ENCODE assay signal across 24 cellular contexts in the genomic region with DNA sequence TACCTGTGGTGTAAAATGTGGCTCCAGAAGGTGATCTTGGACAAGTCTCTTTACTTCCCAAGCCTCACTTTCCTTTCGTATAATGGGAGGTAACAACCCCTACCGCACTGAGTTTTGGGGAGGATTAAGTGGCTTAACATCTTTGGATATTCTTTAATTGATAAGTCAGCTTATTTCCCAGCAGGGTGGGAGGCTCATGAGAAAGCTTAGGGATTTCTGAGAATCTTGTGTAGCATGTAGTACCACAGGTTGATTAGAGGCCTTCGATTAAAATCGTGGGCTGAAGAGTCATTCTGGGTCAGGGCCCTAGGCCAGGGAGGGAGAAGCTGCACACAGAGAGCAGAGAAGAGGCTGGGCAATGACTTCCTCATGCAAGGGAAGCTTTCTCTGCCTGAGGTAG. TPM values are rescaled to one million over a fixed set of nuclear protein-coding genes. Genes with fewer than 3 reads are reported as not detected.
A peak's percentile ranks its signal among the peaks of the same experiment; 100 is the strongest.
DNase-seq lines count a peak whose midpoint lies in the region; ATAC-seq, FAIRE-seq and TF ChIP-seq lines count a peak whose summit lies in the region.
"Had no signal": no experiment of that assay in that cellular context is flagged by ENCODE, and none has a peak within 500 bp of the region (broad histone marks: within the 10 kb centered on the region; RNA-seq: fewer than 3 reads in every experiment).

No MANE protein-coding gene starts in this region.

- H3K4me1 ChIP-seq in HepG2 (ENCODE audit: insufficient read depth, low read length) (peaks cover 9% of the 10 kb centered on the region), right lobe of liver (no peaks in the 10 kb centered on the region), Karpas-422 (ENCODE audit: low read length) (no peaks in the 10 kb centered on the region), ovary (ENCODE audit: insufficient read depth) (no peaks in the 10 kb centered on the region)

- H3K79me2 ChIP-seq in HepG2 (ENCODE audit: insufficient read depth, low read length) (no peaks in the 10 kb centered on the region), Karpas-422 (ENCODE audit: low read length) (no peaks in the 10 kb centered on the region)

- H3K4me3 ChIP-seq in HepG2 (replicated peaks in 1 of 3; ENCODE audit: insufficient read depth in 1 of 3, low read depth in 2 of 3, low read length in 3 of 3) (no peak overlapping the region), right lobe of liver (no peak overlapping the region), coronary artery (no peak overlapping the region), Karpas-422 (ENCODE audit: low read length) (no peak overlapping the region), ovary (no peak overlapping the region)
- H3K4me3 ChIP-seq: BLaER1 treated with 17β-estradiol and CSF1 and Interleukin-3, amounts not matched to agents 10 nM and 100 nM; PC-9 had no signal

- POLR2A ChIA-PET in HepG2 (lab: Yijun Ruan, JAX), result no interaction called here

- no peak for TF ChIP-seq POLR2A in HepG2 (IDR thresholded peaks at IDR 0.05; ENCODE audit: insufficient read depth in 1 of 2, low read depth in 2 of 2, low read length in 2 of 2)
- TF ChIP-seq POLR2A in right lobe of liver (IDR thresholded peaks at IDR 0.05), result no peak
- no peak for TF ChIP-seq POLR2A in ovary (IDR thresholded peaks at IDR 0.05)

- H3K36me3 ChIP-seq in HepG2 (replicated peaks in 1 of 2; ENCODE audit: control insufficient read depth in 1 of 2, insufficient read depth in 2 of 2, low read length in 2 of 2), result no peaks in the 10 kb centered on the region
- H3K36me3 ChIP-seq in right lobe of liver, result no peaks in the 10 kb centered on the region
- H3K36me3 ChIP-seq in Karpas-422 (ENCODE audit: insufficient read depth, low read length), result no peaks in the 10 kb centered on the region
- H3K36me3 ChIP-seq in ovary, result no peaks in the 10 kb centered on the region
- H3K36me3 ChIP-seq: BLaER1 treated with 17β-estradiol and CSF1 and Interleukin-3, amounts not matched to agents 10 nM and 100 nM had no signal

- FAIRE-seq in HepG2 (lab: Jason Lieb, UNC), result no peak
- FAIRE-seq: GM12891 had no signal

- H3K4me2 ChIP-seq in HepG2 (ENCODE audit: low read depth, low read length), result no peak overlapping the region
- no peak overlapping the region for H3K4me2 ChIP-seq in Karpas-422 (ENCODE audit: low read depth, low read length, poor library complexity, severe bottlenecking)
- H3K4me2 ChIP-seq: BLaER1 treated with 17β-estradiol and CSF1 and Interleukin-3, amounts not matched to agents 10 nM and 100 nM; PC-9 had no signal

- intact Hi-C loops in HepG2 (cut with micrococcal nuclease; ENCODE audit: unreplicated experiment), result no loop called here
- intact Hi-C loops in right lobe of liver (cut with DNase I), result no loop called here
- intact Hi-C loops in ovary (cut with DNase I), result loop anchor here in 2 of 4 donors (5.0 to 10.0 kb wide), 2 partner anchors 124 to 1413 kb away; no protein-coding TSS in a partner anchor

- WGBS in HepG2 (ENCODE audit: low lambda C conversion rate), result 53% methylated on average over 4 of the region's 4 CpGs
- WGBS in right lobe of liver (ENCODE audit: insufficient coverage, low coverage, low lambda C conversion rate, missing lambda C conversion rate), result 77% methylated on average over 4 of the region's 4 CpGs
- 88 to 92% (median 89%) methylated on average over 4 of the region's 4 CpGs for WGBS in ovary, 3 donors

- ATAC-seq in HepG2 (no peak), right lobe of liver (no peak), HG02588 (IDR thresholded peaks at IDR 0.05; ENCODE audit: unreplicated experiment) (no peak), GM21447 (IDR thresholded peaks at IDR 0.05; ENCODE audit: unreplicated experiment) (no peak)
- ATAC-seq: CD8-positive, alpha-beta T cell had no signal

- DNase-seq in HepG2 (ENCODE audit: low spot score), result no peak
- DNase-seq in right lobe of liver, result no peak
- DNase-seq in NOMO-1 treated with dmso at 0.1 percent for 144 hours (lab: John Stamatoyannopoulos, UW; ENCODE audit: unreplicated experiment), result peak; percentile 32
- DNase-seq in coronary artery (ENCODE audit: low spot score), result peak; percentile 52
- DNase-seq in Karpas-422, result no peak
- no peak for DNase-seq in ovary
- DNase-seq: ACHN; CD8-positive, alpha-beta T cell; KBM-7; NCI-H1048; NCI-H1417 treated with DMSO at 0.1 percent for 48 hours; NCI-H187; NCI-H69; NK-92 treated with Interleukin-12 subunit alpha and Interleukin-12 subunit beta, amount 100 ng/mL, for 24 hours; PC-9; RPMI8226; SHP77 had no signal

- H3K9me2 ChIP-seq in Karpas-422 (replicated peaks; ENCODE audit: insufficient read depth, low read length), result no peaks in the 10 kb centered on the region

- H3K27ac ChIP-seq in HepG2 (ENCODE audit: extremely low read length, insufficient read depth, low read length), result no peak overlapping the region
- no peak overlapping the region for H3K27ac ChIP-seq in right lobe of liver
- H3K27ac ChIP-seq in coronary artery, result no peak overlapping the region
- H3K27ac ChIP-seq in Karpas-422 (ENCODE audit: low read length), result no peak overlapping the region
- H3K27ac ChIP-seq in ovary, result no peak overlapping the region
- H3K27ac ChIP-seq: 22Rv1; BLaER1 treated with 17β-estradiol and CSF1 and Interleukin-3, amounts not matched to agents 10 nM and 100 nM; PC-9 had no signal

- in situ Hi-C loops in HepG2 (cut with HindIII; ENCODE audit: extremely low pct_ligation_motif_present, low pct_unique_long_range_greater_than_20kb), result no loop called here

- H3K9me3 ChIP-seq in HepG2 (ENCODE audit: low read length) (no peaks in the 10 kb centered on the region), right lobe of liver (no peaks in the 10 kb centered on the region), Karpas-422 (ENCODE audit: low read length) (no peaks in the 10 kb centered on the region), ovary (no peaks in the 10 kb centered on the region)

- no peaks in the 10 kb centered on the region for H3K27me3 ChIP-seq in HepG2 (ENCODE audit: control insufficient read depth in 1 of 2, insufficient read depth in 2 of 2, low read length in 2 of 2)
- H3K27me3 ChIP-seq in right lobe of liver, result no peaks in the 10 kb centered on the region
- H3K27me3 ChIP-seq in Karpas-422 (ENCODE audit: low read length), result no peaks in the 10 kb centered on the region
- no peaks in the 10 kb centered on the region for H3K27me3 ChIP-seq in ovary

- no TSS peak for BruUV-seq in HepG2 (replicated peaks; lab: Mats Ljungman, UMichigan)

- TF ChIP-seq CTCF in HepG2 (CRISPR knock-in tag; IDR thresholded peaks at IDR 0.05), result no peak
- TF ChIP-seq CTCF in right lobe of liver (IDR thresholded peaks at IDR 0.05), result no peak
- TF ChIP-seq CTCF in coronary artery (IDR thresholded peaks at IDR 0.05), result no peak
- TF ChIP-seq CTCF in ovary (IDR thresholded peaks at IDR 0.05), result no peak

- no peak overlapping the region for H2AFZ ChIP-seq in HepG2 (ENCODE audit: low read length)
- H2AFZ ChIP-seq in Karpas-422 (ENCODE audit: low read length), result no peak overlapping the region
- H2AFZ ChIP-seq: PC-9 had no signal

- no peak overlapping the region for H3K9ac ChIP-seq in HepG2 (ENCODE audit: insufficient read depth, low read depth, low read length)
- no peak overlapping the region for H3K9ac ChIP-seq in Karpas-422 (ENCODE audit: low read length)
- H3K9ac ChIP-seq: BLaER1 treated with 17β-estradiol and CSF1 and Interleukin-3, amounts not matched to agents 10 nM and 100 nM had no signal

- TF ChIP-seq RAD21 in HepG2 (CRISPR knock-in tag; IDR thresholded peaks at IDR 0.05), result no peak

- TF ChIP-seq EP300 in HepG2 (IDR thresholded peaks at IDR 0.05; ENCODE audit: low read depth in 2 of 2, low read length in 2 of 2) (no peak), HepG2 (CRISPR knock-in tag; IDR thresholded peaks at IDR 0.05; ENCODE audit: borderline replicate concordance) (no peak), ovary (IDR thresholded peaks at IDR 0.05) (no peak)

- CTCF ChIA-PET in HepG2 (lab: Yijun Ruan, JAX; ENCODE audit: low intra/inter-chr PET ratio, low total read pairs), result no interaction called here

- H4K20me1 ChIP-seq in HepG2 (ENCODE audit: insufficient read depth, low read length) (no peaks in the 10 kb centered on the region), Karpas-422 (ENCODE audit: insufficient read depth, low read depth, low read length) (no peaks in the 10 kb centered on the region)
- H4K20me1 ChIP-seq: BLaER1 treated with 17β-estradiol and CSF1 and Interleukin-3, amounts not matched to agents 10 nM and 100 nM had no signal

TF ChIP-seq in HepG2, 621 proteins besides CTCF, POLR2A, EP300 and RAD21:
- no peak for TF ChIP-seq FLYWCH1 (CRISPR knock-in tag; IDR thresholded peaks at IDR 0.05)
- peak; percentile 20 to 33; a peak in 1 of 4 replicates for TF ChIP-seq MAFK (conservative IDR thresholded peaks at IDR 0.05 in 1 of 2, IDR thresholded peaks at IDR 0.05 in 1 of 2; ENCODE audit: low read length in 2 of 2)

RNA-seq across cellular contexts. Expression of a gene that starts 1.4 kb away (rescaled TPM):
- total RNA-seq in HepG2 (2016; rRNA removed; fragmentation: Illumina TruSeq; extraction: Trizol) (6.1 TPM in 2 replicates), right lobe of liver (1 to 10 TPM; 1.3 to 3.6 (median 2.6) TPM), ovary (10 to 100 TPM; 19.0 to 31.2 (median 23.6) TPM)
- total RNA-seq in HepG2 (2016; cell fraction: cytosol; rRNA removed; fragmentation: Illumina TruSeq; extraction: Trizol; ENCODE audit: low read depth), result 3.7 and 5.4 TPM in 2 replicates
- 5.3 and 6.5 TPM in 2 replicates for total RNA-seq in HepG2 (2016; cell fraction: insoluble cytoplasmic fraction; rRNA removed; fragmentation: Illumina TruSeq; extraction: Trizol)
- 6.8 and 7.5 TPM in 2 replicates for total RNA-seq in HepG2 (2016; cell fraction: membrane; rRNA removed; fragmentation: Illumina TruSeq; extraction: Trizol)
- total RNA-seq in HepG2 (2016; cell fraction: nucleus; rRNA removed; fragmentation: Illumina TruSeq; extraction: Trizol), result 8.3 and 8.5 TPM in 2 replicates
- polyA plus RNA-seq in HepG2 (2011; rRNA removed) (6.9 and 7.0 TPM in 2 replicates), ovary (10 to 100 TPM; 15.8 to 21.1 TPM)
- 5.9 and 8.3 TPM in 2 replicates for polyA plus RNA-seq in HepG2 (2011; cell fraction: cytosol; rRNA removed)
- polyA plus RNA-seq in HepG2 (2011; cell fraction: nucleus; rRNA removed), result 6.3 and 7.2 TPM in 2 replicates
- 3.3 and 4.1 TPM in 2 replicates for polyA plus RNA-seq in HepG2 (2012)
- polyA plus RNA-seq in HepG2 (2016; cell fraction: cytosol; fragmentation: Illumina TruSeq; extraction: Trizol; ENCODE audit: low read depth), result 4.1 and 4.8 TPM in 2 replicates
- 6.2 and 6.9 TPM in 2 replicates for polyA plus RNA-seq in HepG2 (2016; cell fraction: insoluble cytoplasmic fraction; fragmentation: Illumina TruSeq; extraction: Trizol; ENCODE audit: low read depth)
- polyA plus RNA-seq in HepG2 (2016; cell fraction: membrane; fragmentation: Illumina TruSeq; extraction: Trizol; ENCODE audit: low read depth), result 4.8 and 6.5 TPM in 2 replicates
- 5.8 and 7.8 TPM in 2 replicates for polyA plus RNA-seq in HepG2 (2016; cell fraction: nucleus; fragmentation: Illumina TruSeq; extraction: Trizol; ENCODE audit: insufficient read depth, low read depth)
- 3.4 and 15.6 TPM in 2 replicates for polyA minus RNA-seq in HepG2 (2011; rRNA and poly(A)+ RNA removed; ENCODE audit: low replicate concordance)
- polyA minus RNA-seq in HepG2 (2011; cell fraction: cytosol; rRNA and poly(A)+ RNA removed), result 2.8 and 4.8 TPM in 2 replicates
- polyA minus RNA-seq in HepG2 (2011; cell fraction: nucleus; rRNA and poly(A)+ RNA removed), result 12.8 and 14.9 TPM in 2 replicates
- not detected in 2 replicates for total RNA-seq in Karpas-422 (2014; rRNA removed; shearing (Covaris generic); ENCODE audit: low replicate concordance)
- total RNA-seq: G401, H4 had no signal

Comparison
In these comparisons a context has a peak if more than half of its experiments do, and no peak if none do; other contexts are left out.
1. DNase-seq: peak in NOMO-1 treated with dmso at 0.1 percent for 144 hours (single experiment) and coronary artery (single experiment); none in HepG2 (single experiment), right lobe of liver (0 of 3), Karpas-422 (single experiment) and ovary (0 of 5).